Comparison of ENCODE assay signal across 9 cellular contexts in the genomic region with DNA sequence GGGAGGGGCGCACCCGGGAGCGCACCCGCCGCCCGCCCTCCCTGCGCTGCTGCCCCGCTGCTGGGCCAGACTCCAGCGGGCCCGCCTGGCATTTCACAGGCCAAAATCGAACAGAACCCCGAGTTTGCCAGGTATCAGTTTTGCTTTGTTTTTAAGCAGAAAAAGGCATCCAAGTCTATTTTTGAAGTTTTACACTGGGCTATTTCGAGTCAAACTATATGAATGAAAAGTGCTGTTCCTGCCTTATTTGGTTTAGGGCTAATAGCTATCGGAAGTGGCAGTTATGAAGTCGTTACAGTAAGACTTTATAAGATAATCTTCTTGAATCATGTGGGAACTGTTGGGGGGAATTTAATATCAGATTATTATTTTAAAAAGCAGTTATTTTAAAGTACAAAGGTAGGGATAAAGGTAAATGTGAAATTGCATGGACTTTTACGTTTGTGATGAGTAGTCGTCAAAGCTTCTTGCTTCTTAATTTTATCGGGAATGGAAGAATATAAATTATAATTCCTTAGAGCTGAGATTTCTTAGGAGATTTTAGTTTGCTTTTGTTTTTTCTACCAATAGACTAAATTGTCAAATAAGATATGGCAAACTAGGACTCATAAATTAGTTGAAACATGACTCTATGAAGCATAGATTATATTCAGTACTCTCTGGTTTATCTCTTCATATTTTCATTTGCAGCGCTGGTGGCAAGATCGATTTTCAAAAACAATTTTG. TPM values are rescaled to one million over a fixed set of nuclear protein-coding genes. Genes with fewer than 3 reads are reported as not detected.
DNase-seq lines count a peak whose midpoint lies in the region; ATAC-seq and TF ChIP-seq lines count a peak whose summit lies in the region.
"Had no signal": no experiment of that assay in that cellular context is flagged by ENCODE, and none has a peak within 500 bp of the region (broad histone marks: within the 10 kb centered on the region; RNA-seq: fewer than 3 reads in every experiment).

No MANE protein-coding gene starts in this region.

- intact Hi-C loops in PC-9 (cut with micrococcal nuclease; ENCODE audit: unreplicated experiment): loop anchor here (5.0 to 10.0 kb wide), 2 partner anchors 387 to 485 kb away; no protein-coding TSS in a partner anchor

- no peaks in the 10 kb centered on the region for H3K79me2 ChIP-seq in PC-9 (ENCODE audit: low read depth)
- no peaks in the 10 kb centered on the region for H3K79me2 ChIP-seq in parathyroid adenoma

- POLR2A ChIA-PET in PC-9 (lab: Charles Lee; ENCODE audit: unreplicated experiment): no interaction called here

- H3K9me2 ChIP-seq in PC-9 (ENCODE audit: insufficient read depth): no peaks in the 10 kb centered on the region

- no peaks in the 10 kb centered on the region for H3K9me3 ChIP-seq in PC-9 (ENCODE audit: insufficient read depth, low read depth)
- H3K9me3 ChIP-seq in esophagus (ENCODE audit: control insufficient read depth in 2 of 2, insufficient read depth in 1 of 2, low read depth in 1 of 2, low read length in 1 of 2): no peaks in the 10 kb centered on the region
- H3K9me3 ChIP-seq in parathyroid adenoma (ENCODE audit: control insufficient read depth, low read length): no peaks in the 10 kb centered on the region

- WGBS in esophagus, 2 donors: 16 to 27% methylated on average over 13 to 20 of the region's 20 CpGs

- DNase-seq in PC-9: no peak
- DNase-seq in COLO668 (lab: John Stamatoyannopoulos, UW; ENCODE audit: unreplicated experiment): no peak
- DNase-seq in NCI-H524 treated with DMSO at 0.1 percent for 48 hours (lab: John Stamatoyannopoulos, UW): no peak

- TF ChIP-seq CTCF in PC-9 (conservative IDR thresholded peaks at IDR 0.05) (no peak), parathyroid adenoma (IDR thresholded peaks at IDR 0.05) (no peak)

- ATAC-seq in GM21390 (IDR thresholded peaks at IDR 0.05; ENCODE audit: unreplicated experiment) (peak; percentile 15), HG02571 (IDR thresholded peaks at IDR 0.05; ENCODE audit: unreplicated experiment) (no peak), GM18505 (IDR thresholded peaks at IDR 0.05; ENCODE audit: unreplicated experiment) (no peak)

- H3K27ac ChIP-seq in PC-9 (no peak overlapping the region), esophagus (ENCODE audit: low read depth in 2 of 2, low read length in 1 of 2) (peak overlapping the region; percentile 84 to 89), parathyroid adenoma (no peak overlapping the region)

- peaks cover 18% of the 10 kb centered on the region; the same call in 1 of the 2 replicates for H3K27me3 ChIP-seq in PC-9 (ENCODE audit: insufficient read depth, low read depth)
- H3K27me3 ChIP-seq in esophagus (ENCODE audit: control insufficient read depth in 1 of 2, insufficient read depth in 2 of 2, low read length in 2 of 2): no peaks in the 10 kb centered on the region
- H3K27me3 ChIP-seq in parathyroid adenoma (ENCODE audit: control insufficient read depth, insufficient read depth, low read length): no peaks in the 10 kb centered on the region

- no peaks in the 10 kb centered on the region for H4K20me1 ChIP-seq in PC-9 (ENCODE audit: insufficient read depth)

- H2AFZ ChIP-seq in PC-9 (peak overlapping the region; percentile 96; the same call in 1 of the 2 replicates), parathyroid adenoma (peak overlapping the region; percentile 95)

- H3K4me3 ChIP-seq in PC-9 (peak overlapping the region; percentile 82), esophagus (ENCODE audit: low read depth in 1 of 2, low read length in 2 of 2) (peak overlapping the region; percentile 63 to 71), parathyroid adenoma (ENCODE audit: low read depth, low read length) (peak overlapping the region; percentile 64)

- H3K4me2 ChIP-seq in PC-9: peak overlapping the region; percentile 95
- H3K4me2 ChIP-seq in parathyroid adenoma (ENCODE audit: low read length): peak overlapping the region; percentile 88

- no TSS peak for BruUV-seq in PC-9 (replicated peaks; lab: Mats Ljungman, UMichigan)

- H3K4me1 ChIP-seq in PC-9 (replicated peaks; ENCODE audit: insufficient read depth) (peaks cover 4% of the 10 kb centered on the region; the same call in 1 of the 2 replicates), esophagus (ENCODE audit: control insufficient read depth in 2 of 2, insufficient read depth in 2 of 2, low read length in 1 of 2) (peaks cover 3 to 4% of the 10 kb centered on the region in 2 donors), parathyroid adenoma (no peaks in the 10 kb centered on the region)

- 0 out of 2 replicates have a peak, but pooled peaks cover 5% of the 10 kb centered on the region for H3F3A ChIP-seq in PC-9 (ENCODE audit: insufficient read depth, low read depth)

- no peaks in the 10 kb centered on the region for H3K36me3 ChIP-seq in PC-9 (ENCODE audit: low read depth)
- H3K36me3 ChIP-seq in esophagus (ENCODE audit: control insufficient read depth in 2 of 2, insufficient read depth in 2 of 2, low read length in 1 of 2): no peaks in the 10 kb centered on the region
- H3K36me3 ChIP-seq in parathyroid adenoma (ENCODE audit: control insufficient read depth, insufficient read depth, low read length): no peaks in the 10 kb centered on the region

- CTCF ChIA-PET in PC-9 (lab: Charles Lee): no interaction called here

- no peak overlapping the region for H3K9ac ChIP-seq in parathyroid adenoma

- TF ChIP-seq POLR2A in GM18505 (IDR thresholded peaks at IDR 0.05; ENCODE audit: borderline replicate concordance, extremely low read depth, insufficient read depth, insufficient read length): no peak

RNA-seq across cellular contexts. Expression of gene MSRB3, which starts 1.1 kb away (rescaled TPM):
- 0.55 and 1.2 TPM in 2 replicates for total RNA-seq in PC-9 (2021)
- 10 to 100 TPM in 1 of 2 donors, 1 to 10 TPM in 1; 5.4 to 14.8 TPM for polyA plus RNA-seq in esophagus
- total RNA-seq: activated CD8-positive, alpha-beta memory T cell treated with anti-CD3 and anti-CD28 coated beads for 36 hours had no signal

Comparison
In these comparisons a context has a peak if more than half of its experiments do, and no peak if none do; other contexts are left out.
1. H3K27ac ChIP-seq: peak in esophagus (2 of 2); none in PC-9 (single experiment) and parathyroid adenoma (single experiment).
2. Peak in every context shown above with its lines, with median percentiles within 50 percentile points of each other: H3K4me3 ChIP-seq.